Comparison of ENCODE assay signal across 1 cellular context in genomic region chr1:182771187-182771984, GRCh38.
TF ChIP-seq lines count a peak whose summit lies in the region.

No MANE protein-coding gene starts in this region.

TF ChIP-seq in GM23338, 12 proteins besides CTCF, POLR2A, EP300 and RAD21:
- TF ChIP-seq ZNF462 (CRISPR knock-in tag; IDR thresholded peaks at IDR 0.05) (no peak), JUNB (IDR thresholded peaks at IDR 0.05; ENCODE audit: unreplicated experiment) (no peak), ZNF331 (CRISPR knock-in tag; IDR thresholded peaks at IDR 0.05; ENCODE audit: low read depth) (no peak), ETS1 (IDR thresholded peaks at IDR 0.05) (no peak), EZH2 (IDR thresholded peaks at IDR 0.05; ENCODE audit: low read depth, unreplicated experiment) (no peak), REST (IDR thresholded peaks at IDR 0.05; ENCODE audit: unreplicated experiment) (no peak), POLR2AphosphoS5 (IDR thresholded peaks at IDR 0.05; ENCODE audit: low read depth) (no peak), ZNF114 (CRISPR knock-in tag; IDR thresholded peaks at IDR 0.05) (no peak), NANOG (IDR thresholded peaks at IDR 0.05; ENCODE audit: borderline replicate concordance) (no peak), CREB1 (CRISPR knock-in tag; IDR thresholded peaks at IDR 0.05; ENCODE audit: low read depth) (no peak), EZH2phosphoT487 (IDR thresholded peaks at IDR 0.05; ENCODE audit: unreplicated experiment) (no peak)
TF ChIP-seq in GM23338: peak in this region for 0.
